ENCODE assay signal across 22 cellular contexts in genomic region chr1:219500327-219500897, GRCh38.
"Had no signal": no experiment of that assay in that cellular context is flagged by ENCODE, and none has a peak within 500 bp of the region (broad histone marks: within the 10 kb centered on the region; RNA-seq: fewer than 3 reads in every experiment).

No MANE protein-coding gene starts in this region.

- H3K27ac ChIP-seq: lower lobe of right lung, ovary, right lobe of liver, stomach, thyroid gland, vagina had no signal

- H3K27me3 ChIP-seq: ovary, right lobe of liver, stomach, thyroid gland, vagina had no signal

- H3K9me3 ChIP-seq: lower lobe of right lung, ovary, right lobe of liver, stomach, thyroid gland, vagina had no signal

- H3K4me1 ChIP-seq: lower lobe of right lung, right lobe of liver, stomach, thyroid gland, vagina had no signal

- ATAC-seq: left ventricle myocardium superior; lower lobe of right lung; natural killer cell; right lobe of liver; stimulated activated effector memory CD8-positive, alpha-beta T cell treated with anti-CD3 and anti-CD28 coated beads, Interleukin-12 subunit alpha, Interleukin-12 subunit beta, amount 100 ng/mL, for 72 hours had no signal

- H3K4me3 Mint-ChIP-seq: natural killer cell; stimulated activated effector memory CD8-positive, alpha-beta T cell treated with anti-CD3 and anti-CD28 coated beads, Interleukin-12 subunit alpha, Interleukin-12 subunit beta, amount 100 ng/mL, for 72 hours had no signal

- H3K27ac Mint-ChIP-seq: natural killer cell; stimulated activated effector memory CD8-positive, alpha-beta T cell treated with anti-CD3 and anti-CD28 coated beads, Interleukin-12 subunit alpha, Interleukin-12 subunit beta, amount 100 ng/mL, for 72 hours had no signal

- FAIRE-seq: frontal cortex, keratinocyte had no signal

- H3K9me3 Mint-ChIP-seq: stimulated activated effector memory CD8-positive, alpha-beta T cell treated with anti-CD3 and anti-CD28 coated beads, Interleukin-12 subunit alpha, Interleukin-12 subunit beta, amount 100 ng/mL, for 72 hours had no signal

- H3K4me1 Mint-ChIP-seq: natural killer cell; stimulated activated effector memory CD8-positive, alpha-beta T cell treated with anti-CD3 and anti-CD28 coated beads, Interleukin-12 subunit alpha, Interleukin-12 subunit beta, amount 100 ng/mL, for 72 hours had no signal

- H3K4me2 ChIP-seq: smooth muscle cell had no signal

- DNase-seq: cortex of kidney; effector CD4-positive, alpha-beta T cell; head of caudate nucleus; left ventricle myocardium superior; lower lobe of right lung; natural killer cell; occipital lobe; ovary; posterior cingulate gyrus; right lobe of liver; stimulated activated CD4-positive, alpha-beta T cell treated with anti-CD3 and anti-CD28 coated beads, Interleukin-12 subunit alpha, Interleukin-12 subunit beta, amount 100 ng/mL, for 4 hours; stimulated activated CD4-positive, alpha-beta T cell treated with anti-CD3 and anti-CD28 coated beads, Interleukin-1b, Interleukin-23, amount 100 ng/mL, for 48 hours; stimulated activated CD4-positive, alpha-beta T cell treated with anti-CD3 and anti-CD28 coated beads, Interleukin-4, amount 100 ng/mL, for 1 hour; stimulated activated naive CD4-positive, alpha-beta T cell treated with Interleukin-2 at 50 U/mL for 16 hours; stomach; thyroid gland; trophoblast cell had no signal

- H3K36me3 Mint-ChIP-seq: natural killer cell; stimulated activated effector memory CD8-positive, alpha-beta T cell treated with anti-CD3 and anti-CD28 coated beads, Interleukin-12 subunit alpha, Interleukin-12 subunit beta, amount 100 ng/mL, for 72 hours had no signal

- H3K4me3 ChIP-seq: lower lobe of right lung, ovary, right lobe of liver, smooth muscle cell, stomach, thyroid gland, vagina had no signal

- H3K36me3 ChIP-seq: lower lobe of right lung, ovary, right lobe of liver, stomach, thyroid gland, vagina had no signal
